17 cellular contexts compared by ENCODE assay signal in genomic region chr17:80887639-80888175, GRCh38.
"Had no signal": no experiment of that assay in that cellular context is flagged by ENCODE, and none has a peak within 500 bp of the region (broad histone marks: within the 10 kb centered on the region; RNA-seq: fewer than 3 reads in every experiment).

No MANE protein-coding gene starts in this region.

- H3K9me3 ChIP-seq: psoas muscle, upper lobe of left lung had no signal

- H3K4me3 ChIP-seq: psoas muscle, upper lobe of left lung had no signal

- H3K4me1 ChIP-seq: psoas muscle had no signal

- DNase-seq: activated CD8-positive, alpha-beta memory T cell treated with anti-CD3 and anti-CD28 coated beads, Interleukin-2, amount 50 U/mL, for 48 hours; activated CD8-positive, alpha-beta T cell treated with anti-CD3 and anti-CD28 coated beads, Interleukin-2, amount 10 ng/mL, durations not matched to agents 7 days and 5 days; amygdala; cerebellar nuclear complex; dermis blood vessel endothelial cell; endodermal cell; erythroblast; occipital lobe; stimulated activated CD4-positive, alpha-beta T cell treated with anti-CD3 and anti-CD28 coated beads, Interleukin-4, amount 100 ng/mL, for 1 hour; stimulated activated CD8-positive, alpha-beta memory T cell treated with anti-CD3 and anti-CD28 coated beads, Interleukin-4, amount 100 ng/mL, for 48 hours had no signal

- H3K27ac ChIP-seq: psoas muscle, upper lobe of left lung had no signal

- H3K27me3 Mint-ChIP-seq: activated naive CD4-positive, alpha-beta T cell treated with anti-CD3 and anti-CD28 coated beads, Interleukin-2, amount 50 U/mL, for 24 hours; natural killer cell treated with Interleukin-12 subunit alpha and Interleukin-12 subunit beta and Interleukin-15 and Interleukin-18, amount 100 ng/mL, for 72 hours; stimulated activated naive CD8-positive, alpha-beta T cell treated with anti-CD3 and anti-CD28 coated beads, Interleukin-15, Interleukin-2, amounts not matched to agents 100 ng/mL and 50 ng/mL, for 24 hours had no signal

- ATAC-seq: activated CD4-positive, CD25-positive, alpha-beta regulatory T cell treated with anti-CD3 and anti-CD28 coated beads, Interleukin-2, amount 50 U/mL, for 24 hours; activated CD8-positive, alpha-beta T cell treated with anti-CD3 and anti-CD28 coated beads, Interleukin-2, amount 10 ng/mL, durations not matched to agents 7 days and 5 days; natural killer cell treated with Interleukin-12 subunit alpha and Interleukin-12 subunit beta and Interleukin-15 and Interleukin-18, amount 100 ng/mL, for 72 hours; psoas muscle had no signal

- H3K4me1 Mint-ChIP-seq: endodermal cell had no signal

- H3K9me3 Mint-ChIP-seq: activated naive CD4-positive, alpha-beta T cell treated with anti-CD3 and anti-CD28 coated beads, Interleukin-2, amount 50 U/mL, for 24 hours; brain; endodermal cell; natural killer cell treated with Interleukin-12 subunit alpha and Interleukin-12 subunit beta and Interleukin-15 and Interleukin-18, amount 100 ng/mL, for 72 hours; stimulated activated naive CD8-positive, alpha-beta T cell treated with anti-CD3 and anti-CD28 coated beads, Interleukin-15, Interleukin-2, amounts not matched to agents 100 ng/mL and 50 ng/mL, for 24 hours had no signal

- H3K36me3 Mint-ChIP-seq: natural killer cell treated with Interleukin-12 subunit alpha and Interleukin-12 subunit beta and Interleukin-15 and Interleukin-18, amount 100 ng/mL, for 72 hours had no signal

- H3K27me3 ChIP-seq: upper lobe of left lung had no signal

- H3K4me3 Mint-ChIP-seq: activated CD8-positive, alpha-beta T cell treated with anti-CD3 and anti-CD28 coated beads, Interleukin-2, amount 10 ng/mL, durations not matched to agents 7 days and 5 days; brain; endodermal cell; natural killer cell treated with Interleukin-12 subunit alpha and Interleukin-12 subunit beta and Interleukin-15 and Interleukin-18, amount 100 ng/mL, for 72 hours; stimulated activated naive CD8-positive, alpha-beta T cell treated with anti-CD3 and anti-CD28 coated beads, Interleukin-15, Interleukin-2, amounts not matched to agents 100 ng/mL and 50 ng/mL, for 24 hours had no signal
